13 cellular contexts compared by ENCODE assay signal in the genomic region with DNA sequence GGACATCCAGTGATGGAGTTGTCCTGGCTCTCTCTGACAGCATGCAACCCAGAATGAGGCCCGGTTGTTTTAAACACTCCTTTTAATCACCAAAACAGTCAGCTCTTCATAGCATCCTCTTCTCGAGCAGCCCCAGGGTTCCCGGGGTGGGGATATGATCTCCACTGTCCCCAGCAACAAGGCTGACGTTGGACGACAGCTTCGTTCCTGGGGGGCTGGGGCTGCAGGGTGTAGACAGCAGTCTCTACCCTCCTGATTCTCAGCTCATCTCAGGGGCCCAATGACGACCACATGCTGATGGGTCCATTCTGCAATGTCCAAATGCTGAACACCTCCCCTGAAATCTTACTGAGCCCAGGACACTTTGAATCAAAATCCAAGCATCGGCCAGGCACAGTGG. TPM values are rescaled to one million over a fixed set of nuclear protein-coding genes. Genes with fewer than 3 reads are reported as not detected.
DNase-seq lines count a peak whose midpoint lies in the region; ATAC-seq and TF ChIP-seq lines count a peak whose summit lies in the region.
"Had no signal": no experiment of that assay in that cellular context is flagged by ENCODE, and none has a peak within 500 bp of the region (broad histone marks: within the 10 kb centered on the region; RNA-seq: fewer than 3 reads in every experiment).

No MANE protein-coding gene starts in this region.

- no peak overlapping the region for H2BK120ac ChIP-seq in IMR-90 (ENCODE audit: low read depth, low read length)

- H3K9me3 Mint-ChIP-seq in CD4-positive, alpha-beta memory T cell, result peaks cover 0 to 2% (median 0%) of the 10 kb centered on the region in 8 donors
- peaks cover 6% of the 10 kb centered on the region for H3K9me3 Mint-ChIP-seq in glutamatergic neuron (ENCODE audit: unreplicated experiment)
- H3K9me3 Mint-ChIP-seq: CD8-positive, alpha-beta T cell; memory B cell had no signal

- no peaks in the 10 kb centered on the region for H3K9me3 ChIP-seq in CD4-positive, alpha-beta memory T cell (ENCODE audit: control insufficient read depth in 1 of 2, low read length in 2 of 2)
- no peaks in the 10 kb centered on the region; the same call in 1 of the 2 replicates for H3K9me3 ChIP-seq in IMR-90 (ENCODE audit: control insufficient read depth, insufficient read depth, low read length)
- H3K9me3 ChIP-seq: prostate gland had no signal

- dilution Hi-C loops in IMR-90 (cut with HindIII; ENCODE audit: low sequenced_read_pairs, unreplicated experiment), result no loop called here

- no peak overlapping the region for H3K56ac ChIP-seq in IMR-90 (ENCODE audit: extremely low read depth, insufficient read depth, low read length)

- no peak for TF ChIP-seq POLR2A in IMR-90 (IDR thresholded peaks at IDR 0.05; ENCODE audit: low read depth, low read length)

- H3K27ac Mint-ChIP-seq in CD4-positive, alpha-beta memory T cell, result no peak overlapping the region
- H3K27ac Mint-ChIP-seq in glutamatergic neuron (ENCODE audit: unreplicated experiment), result no peak overlapping the region
- H3K27ac Mint-ChIP-seq: CD8-positive, alpha-beta T cell; memory B cell had no signal

- H3K9me1 ChIP-seq in IMR-90 (ENCODE audit: insufficient read depth, low read length), result peaks cover 8% of the 10 kb centered on the region; the same call in 1 of the 2 replicates

- TF ChIP-seq CTCF in IMR-90 (conservative IDR thresholded peaks at IDR 0.05; ENCODE audit: low read depth, low read length) (no peak), glutamatergic neuron (IDR thresholded peaks at IDR 0.05; ENCODE audit: partially characterized antibody, unreplicated experiment) (no peak)

- no peaks in the 10 kb centered on the region for H3K27me3 ChIP-seq in CD4-positive, alpha-beta memory T cell (ENCODE audit: insufficient read depth, low read length)
- no peaks in the 10 kb centered on the region for H3K27me3 ChIP-seq in IMR-90 (ENCODE audit: control insufficient read depth, insufficient read depth, low read length)

- H4K8ac ChIP-seq in IMR-90 (ENCODE audit: low read depth in 2 of 2, low read length in 2 of 2), result peak overlapping the region; percentile 22 to 80; a peak in 2 of 4 replicates

- no peak overlapping the region for H2AK5ac ChIP-seq in IMR-90 (ENCODE audit: low read depth, low read length)

- peaks cover 10% of the 10 kb centered on the region for H3K4me1 ChIP-seq in CD4-positive, alpha-beta memory T cell (ENCODE audit: insufficient read depth, low read length)
- peaks cover 12% of the 10 kb centered on the region; the same call in 1 of the 2 replicates for H3K4me1 ChIP-seq in IMR-90 (ENCODE audit: control insufficient read depth, insufficient read depth, low read length)
- H3K4me1 ChIP-seq: prostate gland had no signal

- H3K36me3 ChIP-seq in CD4-positive, alpha-beta memory T cell (ENCODE audit: insufficient read depth, low read length), result no peaks in the 10 kb centered on the region
- H3K36me3 ChIP-seq in IMR-90 (ENCODE audit: control insufficient read depth, insufficient read depth, low read length), result peaks cover 3% of the 10 kb centered on the region; the same call in 1 of the 2 replicates
- H3K36me3 ChIP-seq: prostate gland had no signal

- H3K27me3 Mint-ChIP-seq in CD4-positive, alpha-beta memory T cell, result peaks cover 2 to 7% of the 10 kb centered on the region in 2 donors
- H3K27me3 Mint-ChIP-seq in glutamatergic neuron (ENCODE audit: unreplicated experiment), result peaks cover 13% of the 10 kb centered on the region

- H3K4me3 ChIP-seq in CD4-positive, alpha-beta memory T cell (ENCODE audit: low read length in 2 of 2), result no peak overlapping the region
- H3K4me3 ChIP-seq in IMR-90 (ENCODE audit: insufficient read depth, low read depth, low read length), result no peak overlapping the region

- peak overlapping the region in 7 of 8 donors; percentile 38 to 86 (median 65) for H3K4me3 Mint-ChIP-seq in CD4-positive, alpha-beta memory T cell
- peak overlapping the region; percentile 52 for H3K4me3 Mint-ChIP-seq in glutamatergic neuron (ENCODE audit: unreplicated experiment)

- BruUV-seq in IMR-90 (replicated peaks; lab: Mats Ljungman, UMichigan), result no TSS peak

- H2AK9ac ChIP-seq in IMR-90 (replicated peaks; ENCODE audit: low read depth, low read length, poor library complexity), result peak overlapping the region; percentile 89

- no peaks in the 10 kb centered on the region for H3K36me3 Mint-ChIP-seq in CD4-positive, alpha-beta memory T cell
- no peaks in the 10 kb centered on the region for H3K36me3 Mint-ChIP-seq in glutamatergic neuron (ENCODE audit: unreplicated experiment)
- H3K36me3 Mint-ChIP-seq: CD8-positive, alpha-beta T cell; memory B cell had no signal

- CTCF ChIA-PET in CD4-positive, alpha-beta memory T cell (lab: Charles Lee; ENCODE audit: partially characterized antibody), result no interaction called here
- CTCF ChIA-PET in IMR-90 (lab: Yijun Ruan, JAX), result interaction anchor here (1.5 kb wide), 1 partner anchor 14 kb away, joined by 5 read pairs; no protein-coding TSS in a partner anchor

- no peak overlapping the region for H3K9ac ChIP-seq in IMR-90 (ENCODE audit: low read depth, low read length)

- no peak overlapping the region for H2BK15ac ChIP-seq in IMR-90 (ENCODE audit: low read depth, low read length)

- H2AFZ ChIP-seq in IMR-90 (replicated peaks; ENCODE audit: low read length, poor library complexity), result peak overlapping the region; percentile 97

- H3K79me1 ChIP-seq in IMR-90 (ENCODE audit: low read depth in 1 of 2, low read length in 2 of 2), result no peaks in the 10 kb centered on the region

- ATAC-seq in IMR-90 (ENCODE audit: low read depth), result no peak
- ATAC-seq: CD8-positive, alpha-beta T cell had no signal

- no peak for DNase-seq in CD4-positive, alpha-beta memory T cell
- DNase-seq in IMR-90, result no peak
- DNase-seq in glutamatergic neuron, result no peak
- DNase-seq in posterior vena cava (ENCODE audit: low spot score), result peak; percentile 49
- no peak for DNase-seq in NCI-H1694 (lab: John Stamatoyannopoulos, UW)
- no peak for DNase-seq in SIG-M5 (lab: John Stamatoyannopoulos, UW)
- DNase-seq in SHP77 treated with DMSO at 0.1 percent for 48 hours (lab: John Stamatoyannopoulos, UW), result no peak
- DNase-seq: cortex of kidney had no signal

- in situ Hi-C loops in IMR-90 (cut with MboI; ENCODE audit: low sequenced_read_pairs), result no loop called here

- H2BK5ac ChIP-seq in IMR-90 (ENCODE audit: low read depth, low read length, poor library complexity, severe bottlenecking), result no peak overlapping the region

- no peak overlapping the region for H2BK20ac ChIP-seq in IMR-90 (ENCODE audit: low read depth, low read length)

- no peak overlapping the region for H4K5ac ChIP-seq in IMR-90 (ENCODE audit: low read depth, low read length)

- intact Hi-C loops in CD4-positive, alpha-beta memory T cell (cut with micrococcal nuclease), result loop anchor here (2.0 kb wide), 1 partner anchor 135 kb away; no protein-coding TSS in a partner anchor
- intact Hi-C loops in IMR-90 (cut with micrococcal nuclease) (loop anchor here (5.0 kb wide), 2 partner anchors 78 to 152 kb away; a partner anchor contains a TSS), posterior vena cava (cut with DNase I) (no loop called here)

- H3K18ac ChIP-seq in IMR-90 (ENCODE audit: low read depth, low read length), result no peak overlapping the region

- no peak overlapping the region for H3K27ac ChIP-seq in CD4-positive, alpha-beta memory T cell (ENCODE audit: low read depth, low read length)
- no peak overlapping the region for H3K27ac ChIP-seq in IMR-90 (ENCODE audit: insufficient read depth, low read length)
- H3K27ac ChIP-seq: HL-60 had no signal

- POLR2A ChIA-PET in CD4-positive, alpha-beta memory T cell (lab: Charles Lee; ENCODE audit: partially characterized antibody), result no interaction called here
- POLR2A ChIA-PET in IMR-90 (lab: Charles Lee; ENCODE audit: unreplicated experiment), result no interaction called here

- peaks cover 2 to 11% (median 5%) of the 10 kb centered on the region in 4 donors for H3K4me1 Mint-ChIP-seq in CD4-positive, alpha-beta memory T cell
- H3K4me1 Mint-ChIP-seq in glutamatergic neuron (ENCODE audit: low read depth, unreplicated experiment), result no peaks in the 10 kb centered on the region

- no peak overlapping the region for H4K91ac ChIP-seq in IMR-90 (ENCODE audit: insufficient read depth, low read depth, low read length)

- no peaks in the 10 kb centered on the region for H4K20me1 ChIP-seq in IMR-90 (ENCODE audit: insufficient read depth, low read length)

- peak overlapping the region; percentile 10; the same call in 1 of the 2 replicates for H3K23ac ChIP-seq in IMR-90 (ENCODE audit: low read depth, low read length)

- H3K4ac ChIP-seq in IMR-90 (ENCODE audit: low read depth, low read length), result no peak overlapping the region

- H3K4me2 ChIP-seq in IMR-90 (ENCODE audit: low read depth, low read length), result no peak overlapping the region

- WGBS in IMR-90 (ENCODE audit: extremely low coverage in 2 of 2, insufficient read length in 1 of 2), 2 experiments, result no CpG with 5 or more reads among the region's 8 CpGs

- no peak overlapping the region for H3K14ac ChIP-seq in IMR-90 (replicated peaks; ENCODE audit: low read depth, low read length)

- no peak for TF ChIP-seq RAD21 in IMR-90 (IDR thresholded peaks at IDR 0.05; ENCODE audit: low read length)

TF ChIP-seq in IMR-90, 13 proteins besides CTCF, POLR2A, EP300 and RAD21 (continues in another document):
- TF ChIP-seq SMC3 (IDR thresholded peaks at IDR 0.05; ENCODE audit: low read depth, low read length), result no peak
- TF ChIP-seq CHD1 (IDR thresholded peaks at IDR 0.05; ENCODE audit: low read depth, low read length), result no peak

RNA-seq across cellular contexts. Expression of a gene that starts 27.0 kb away (rescaled TPM):
- 10 to 100 TPM; 56.6 to 61.7 TPM for total RNA-seq in CD4-positive, alpha-beta memory T cell
- polyA plus RNA-seq in CD4-positive, alpha-beta memory T cell, result 10 to 100 TPM; 11.0 to 26.2 TPM
- total RNA-seq in IMR-90 (2012; rRNA removed) (6.8 and 7.2 TPM in 2 replicates), glutamatergic neuron (ENCODE audit: unreplicated experiment) (41.0 TPM), posterior vena cava (10 to 100 TPM; 12.7 to 13.3 TPM)
- 15.1 and 16.2 TPM in 2 replicates for polyA plus RNA-seq in IMR-90 (2012; rRNA removed)
- polyA plus RNA-seq in IMR-90 (2012; cell fraction: cytosol; rRNA removed), result 14.7 and 18.5 TPM in 2 replicates
- polyA plus RNA-seq in IMR-90 (2012; cell fraction: nucleus; rRNA removed; ENCODE audit: low replicate concordance), result 28.2 and 54.2 TPM in 2 replicates

RNA-seq across cellular contexts. Expression of a gene that starts 37.0 kb away (rescaled TPM):
- total RNA-seq in CD4-positive, alpha-beta memory T cell, result under 1 TPM; 0.69 to 0.76 TPM
- polyA plus RNA-seq in CD4-positive, alpha-beta memory T cell, result under 1 TPM in 1 of 2 donors, not detected in 1; 0.25 TPM
- total RNA-seq in IMR-90 (2012; rRNA removed), result not detected in 2 replicates
- polyA plus RNA-seq in IMR-90 (2012; rRNA removed), result 0.26 and 0.39 TPM in 2 replicates
- 0.06 and 0.11 TPM in 2 replicates for polyA plus RNA-seq in IMR-90 (2012; cell fraction: cytosol; rRNA removed)
- polyA plus RNA-seq in IMR-90 (2012; cell fraction: nucleus; rRNA removed; ENCODE audit: low replicate concordance), result 2.9 and 3.3 TPM in 2 replicates
- total RNA-seq in glutamatergic neuron (ENCODE audit: unreplicated experiment), result not detected
- total RNA-seq in posterior vena cava, result 1 to 10 TPM in 1 of 2 donors, under 1 TPM in 1; 0.38 to 1.9 TPM
- total RNA-seq: M059J had no signal

Comparison
In these comparisons a context has a peak if more than half of its experiments do, and no peak if none do; other contexts are left out.
1. intact Hi-C loops: an anchor here in CD4-positive, alpha-beta memory T cell (2.0 kb wide) and IMR-90 (5.0 kb wide); none called in posterior vena cava.